15 cellular contexts compared by ENCODE assay signal in genomic region chr3:120192579-120192978, GRCh38.
DNase-seq lines count a peak whose midpoint lies in the region; ATAC-seq and TF ChIP-seq lines count a peak whose summit lies in the region.
"Had no signal": no experiment of that assay in that cellular context is flagged by ENCODE, and none has a peak within 500 bp of the region (broad histone marks: within the 10 kb centered on the region; RNA-seq: fewer than 3 reads in every experiment).

No MANE protein-coding gene starts in this region.

- no peaks in the 10 kb centered on the region for H3K79me1 ChIP-seq in IMR-90 (ENCODE audit: low read depth in 1 of 2, low read length in 2 of 2)

- peak overlapping the region; percentile 65 for H3K23ac ChIP-seq in IMR-90 (ENCODE audit: low read depth, low read length)

- peak overlapping the region; percentile 6; the same call in 1 of the 2 replicates for H3K18ac ChIP-seq in IMR-90 (ENCODE audit: low read depth, low read length)

- peak overlapping the region; percentile 49 for H4K91ac ChIP-seq in IMR-90 (ENCODE audit: insufficient read depth, low read depth, low read length)

- H3K9me1 ChIP-seq in IMR-90 (ENCODE audit: insufficient read depth, low read length) = peaks cover 7% of the 10 kb centered on the region

- H3K4me1 Mint-ChIP-seq in stimulated activated effector memory CD8-positive, alpha-beta T cell treated with anti-CD3 and anti-CD28 coated beads, Interleukin-12 subunit alpha, Interleukin-12 subunit beta, amount 100 ng/mL, for 72 hours = no peaks in the 10 kb centered on the region
- H3K4me1 Mint-ChIP-seq: GM23338 had no signal

- peak overlapping the region; percentile 84 for H2AK9ac ChIP-seq in IMR-90 (replicated peaks; ENCODE audit: low read depth, low read length, poor library complexity)

- H3K36me3 ChIP-seq in IMR-90 (ENCODE audit: control insufficient read depth, insufficient read depth, low read length) (no peaks in the 10 kb centered on the region), tibial artery (no peaks in the 10 kb centered on the region)

- no peak overlapping the region for H3K56ac ChIP-seq in IMR-90 (ENCODE audit: extremely low read depth, insufficient read depth, low read length)

- H2BK5ac ChIP-seq in IMR-90 (ENCODE audit: low read depth, low read length, poor library complexity, severe bottlenecking) = peak overlapping the region; percentile 25

- peak overlapping the region; percentile 73 for H2AFZ ChIP-seq in IMR-90 (replicated peaks; ENCODE audit: low read length, poor library complexity)
- H2AFZ ChIP-seq: GM23338 had no signal

- no peak overlapping the region for H4K5ac ChIP-seq in IMR-90 (ENCODE audit: low read depth, low read length)

- intact Hi-C loops in IMR-90 (cut with micrococcal nuclease) = no loop called here
- intact Hi-C loops in tibial artery (cut with DNase I; ENCODE audit: low total_unique reads) = no loop called here

- no peak overlapping the region for H2BK15ac ChIP-seq in IMR-90 (ENCODE audit: low read depth, low read length)

- ATAC-seq in IMR-90 (ENCODE audit: low read depth) (peak; percentile 58), esophagus mucosa (peak; percentile 8), GM18502 (IDR thresholded peaks at IDR 0.05; ENCODE audit: poor library complexity, unreplicated experiment) (no peak), HG03565 (IDR thresholded peaks at IDR 0.05; ENCODE audit: unreplicated experiment) (no peak)
- ATAC-seq in stimulated activated effector memory CD8-positive, alpha-beta T cell treated with anti-CD3 and anti-CD28 coated beads, Interleukin-12 subunit alpha, Interleukin-12 subunit beta, amount 100 ng/mL, for 72 hours = peak; percentile 36
- ATAC-seq: GM12878, GM23338 had no signal

- WGBS in IMR-90 (ENCODE audit: extremely low coverage in 2 of 2, insufficient read length in 1 of 2), 2 experiments = 80% methylated on average over 1 of the region's 3 CpGs; no CpG with 5 or more reads in 1 of the 2 experiments

- TF ChIP-seq POLR2A in IMR-90 (IDR thresholded peaks at IDR 0.05; ENCODE audit: low read depth, low read length) = no peak

- H3K9me3 Mint-ChIP-seq in stimulated activated effector memory CD8-positive, alpha-beta T cell treated with anti-CD3 and anti-CD28 coated beads, Interleukin-12 subunit alpha, Interleukin-12 subunit beta, amount 100 ng/mL, for 72 hours = no peaks in the 10 kb centered on the region
- H3K9me3 Mint-ChIP-seq: CD4-positive, alpha-beta T cell; GM23338 had no signal

- H3K4me1 ChIP-seq in IMR-90 (ENCODE audit: control insufficient read depth, insufficient read depth, low read length) (peaks cover 8% of the 10 kb centered on the region; the same call in 1 of the 2 replicates), tibial artery (no peaks in the 10 kb centered on the region)
- H3K4me1 ChIP-seq: Caco-2 had no signal

- H3K4me2 ChIP-seq in IMR-90 (ENCODE audit: low read depth, low read length) = no peak overlapping the region
- H3K4me2 ChIP-seq: GM23338 had no signal

- H3K27ac ChIP-seq in IMR-90 (ENCODE audit: insufficient read depth, low read length) (no peak overlapping the region), tibial artery (no peak overlapping the region)
- H3K27ac ChIP-seq: C4-2B had no signal

- in situ Hi-C loops in IMR-90 (cut with MboI; ENCODE audit: low sequenced_read_pairs) = no loop called here

- no peak for TF ChIP-seq RAD21 in IMR-90 (IDR thresholded peaks at IDR 0.05; ENCODE audit: low read length)

- H2BK20ac ChIP-seq in IMR-90 (ENCODE audit: low read depth, low read length) = peak overlapping the region; percentile 81

- no peaks in the 10 kb centered on the region for H4K20me1 ChIP-seq in IMR-90 (ENCODE audit: insufficient read depth, low read length)

- no TSS peak for BruUV-seq in IMR-90 (replicated peaks; lab: Mats Ljungman, UMichigan)

- H3K9me3 ChIP-seq in IMR-90 (ENCODE audit: control insufficient read depth, insufficient read depth, low read length) = no peaks in the 10 kb centered on the region
- no peaks in the 10 kb centered on the region for H3K9me3 ChIP-seq in tibial artery
- H3K9me3 ChIP-seq: Caco-2 had no signal

- peak overlapping the region; percentile 58 for H3K4ac ChIP-seq in IMR-90 (ENCODE audit: low read depth, low read length)

- DNase-seq in EL (peak; percentile 17), IMR-90 (peak; percentile 28), dedifferentiated amniotic fluid mesenchymal stem cell (ENCODE audit: extremely low spot score) (no peak), tibial artery (no peak)
- DNase-seq in stimulated activated effector memory CD8-positive, alpha-beta T cell treated with anti-CD3 and anti-CD28 coated beads, Interleukin-12 subunit alpha, Interleukin-12 subunit beta, amount 100 ng/mL, for 72 hours (ENCODE audit: low spot score in 2 of 2) = no peak
- DNase-seq: AML-193; Caco-2; CD4-positive, alpha-beta T cell; KG1 had no signal

- H3K27ac Mint-ChIP-seq in stimulated activated effector memory CD8-positive, alpha-beta T cell treated with anti-CD3 and anti-CD28 coated beads, Interleukin-12 subunit alpha, Interleukin-12 subunit beta, amount 100 ng/mL, for 72 hours = no peak overlapping the region
- H3K27ac Mint-ChIP-seq: CD4-positive, alpha-beta T cell; GM23338 had no signal

- H2BK120ac ChIP-seq in IMR-90 (ENCODE audit: low read depth, low read length) = peak overlapping the region; percentile 39

- no peak overlapping the region for H3K9ac ChIP-seq in IMR-90 (ENCODE audit: low read depth, low read length)

- H3K4me3 Mint-ChIP-seq in stimulated activated effector memory CD8-positive, alpha-beta T cell treated with anti-CD3 and anti-CD28 coated beads, Interleukin-12 subunit alpha, Interleukin-12 subunit beta, amount 100 ng/mL, for 72 hours = no peak overlapping the region
- H3K4me3 Mint-ChIP-seq: CD4-positive, alpha-beta T cell; GM23338 had no signal

- no peaks in the 10 kb centered on the region for H3K27me3 ChIP-seq in IMR-90 (ENCODE audit: control insufficient read depth, insufficient read depth, low read length)
- no peaks in the 10 kb centered on the region for H3K27me3 ChIP-seq in tibial artery

- no peaks in the 10 kb centered on the region for H3K36me3 Mint-ChIP-seq in stimulated activated effector memory CD8-positive, alpha-beta T cell treated with anti-CD3 and anti-CD28 coated beads, Interleukin-12 subunit alpha, Interleukin-12 subunit beta, amount 100 ng/mL, for 72 hours

- CTCF ChIA-PET in IMR-90 (lab: Yijun Ruan, JAX) = interaction anchor here (1.0 to 1.2 kb wide), 2 partner anchors 9 to 10 kb away, joined by 3 to 5 read pairs; no protein-coding TSS in a partner anchor

- H4K8ac ChIP-seq in IMR-90 (ENCODE audit: low read depth in 2 of 2, low read length in 2 of 2) = peak overlapping the region in 1 of 2 experiments; percentile 86; a peak in 2 of 4 replicates

- H3K4me3 ChIP-seq in IMR-90 (ENCODE audit: insufficient read depth, low read depth, low read length) (no peak overlapping the region), tibial artery (no peak overlapping the region)
- H3K4me3 ChIP-seq: GM12878, GM23338 had no signal

- dilution Hi-C loops in IMR-90 (cut with HindIII; ENCODE audit: low sequenced_read_pairs, unreplicated experiment) = no loop called here

- peak overlapping the region; percentile 33; the same call in 1 of the 2 replicates for H2AK5ac ChIP-seq in IMR-90 (ENCODE audit: low read depth, low read length)

- peak overlapping the region; percentile 78 for H3K14ac ChIP-seq in IMR-90 (replicated peaks; ENCODE audit: low read depth, low read length)

- TF ChIP-seq CTCF in IMR-90 (conservative IDR thresholded peaks at IDR 0.05; ENCODE audit: low read depth, low read length) = no peak
- TF ChIP-seq CTCF in tibial artery (IDR thresholded peaks at IDR 0.05) = no peak

- POLR2A ChIA-PET in IMR-90 (lab: Charles Lee; ENCODE audit: unreplicated experiment) = no interaction called here

TF ChIP-seq in IMR-90, 13 proteins besides CTCF, POLR2A, EP300 and RAD21:
- no peak for TF ChIP-seq FOS (IDR thresholded peaks at IDR 0.05; ENCODE audit: low read depth, low read length)
- TF ChIP-seq, protein P1, sequence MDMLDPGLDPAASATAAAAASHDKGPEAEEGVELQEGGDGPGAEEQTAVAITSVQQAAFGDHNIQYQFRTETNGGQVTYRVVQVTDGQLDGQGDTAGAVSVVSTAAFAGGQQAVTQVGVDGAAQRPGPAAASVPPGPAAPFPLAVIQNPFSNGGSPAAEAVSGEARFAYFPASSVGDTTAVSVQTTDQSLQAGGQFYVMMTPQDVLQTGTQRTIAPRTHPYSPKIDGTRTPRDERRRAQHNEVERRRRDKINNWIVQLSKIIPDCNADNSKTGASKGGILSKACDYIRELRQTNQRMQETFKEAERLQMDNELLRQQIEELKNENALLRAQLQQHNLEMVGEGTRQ (IDR thresholded peaks at IDR 0.05; ENCODE audit: low read depth, low read length) = no peak
- TF ChIP-seq, protein P2, sequence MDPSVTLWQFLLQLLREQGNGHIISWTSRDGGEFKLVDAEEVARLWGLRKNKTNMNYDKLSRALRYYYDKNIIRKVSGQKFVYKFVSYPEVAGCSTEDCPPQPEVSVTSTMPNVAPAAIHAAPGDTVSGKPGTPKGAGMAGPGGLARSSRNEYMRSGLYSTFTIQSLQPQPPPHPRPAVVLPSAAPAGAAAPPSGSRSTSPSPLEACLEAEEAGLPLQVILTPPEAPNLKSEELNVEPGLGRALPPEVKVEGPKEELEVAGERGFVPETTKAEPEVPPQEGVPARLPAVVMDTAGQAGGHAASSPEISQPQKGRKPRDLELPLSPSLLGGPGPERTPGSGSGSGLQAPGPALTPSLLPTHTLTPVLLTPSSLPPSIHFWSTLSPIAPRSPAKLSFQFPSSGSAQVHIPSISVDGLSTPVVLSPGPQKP (IDR thresholded peaks at IDR 0.05; ENCODE audit: borderline replicate concordance, low read depth, low read length) = no peak
- no peak for TF ChIP-seq BHLHE40 (IDR thresholded peaks at IDR 0.05; ENCODE audit: low read depth, low read length)
- no peak for TF ChIP-seq MAFK (IDR thresholded peaks at IDR 0.05; ENCODE audit: low read depth, low read length)
- no peak for TF ChIP-seq RCOR1 (IDR thresholded peaks at IDR 0.05; ENCODE audit: insufficient replicate concordance, low read length)
- no peak for TF ChIP-seq SMC3 (IDR thresholded peaks at IDR 0.05; ENCODE audit: low read depth, low read length)
- no peak for TF ChIP-seq CEBPB (IDR thresholded peaks at IDR 0.05; ENCODE audit: low read depth, low read length)
- TF ChIP-seq CHD1 (IDR thresholded peaks at IDR 0.05; ENCODE audit: low read depth, low read length) = no peak
TF ChIP-seq in IMR-90: peak in this region for 0.

Comparison
In these comparisons a context has a peak if more than half of its experiments do, and no peak if none do; other contexts are left out.
1. DNase-seq: peak in EL (single experiment) and IMR-90 (single experiment); none in stimulated activated effector memory CD8-positive, alpha-beta T cell treated with anti-CD3 and anti-CD28 coated beads, Interleukin-12 subunit alpha, Interleukin-12 subunit beta, amount 100 ng/mL, for 72 hours (0 of 2), dedifferentiated amniotic fluid mesenchymal stem cell (single experiment) and tibial artery (0 of 2).
2. ATAC-seq: peak in IMR-90 (single experiment), esophagus mucosa (single experiment) and stimulated activated effector memory CD8-positive, alpha-beta T cell treated with anti-CD3 and anti-CD28 coated beads, Interleukin-12 subunit alpha, Interleukin-12 subunit beta, amount 100 ng/mL, for 72 hours (single experiment); none in GM18502 (single experiment) and HG03565 (single experiment).